ENCODE assay signal across 8 cellular contexts in genomic region chr2:161695225-161695624, GRCh38.
"Had no signal": no experiment of that assay in that cellular context is flagged by ENCODE, and none has a peak within 500 bp of the region (broad histone marks: within the 10 kb centered on the region; RNA-seq: fewer than 3 reads in every experiment).

No MANE protein-coding gene starts in this region.

- DNase-seq: GDM1, GF-D8 had no signal

- ATAC-seq: GM12878 had no signal

- FAIRE-seq: G401.6, GM12878, GM12891, GM12892, GM18507, GM19239 had no signal

- H3K4me3 ChIP-seq: GM12878 had no signal
